Comparison of ENCODE assay signal across 14 cellular contexts in the genomic region with DNA sequence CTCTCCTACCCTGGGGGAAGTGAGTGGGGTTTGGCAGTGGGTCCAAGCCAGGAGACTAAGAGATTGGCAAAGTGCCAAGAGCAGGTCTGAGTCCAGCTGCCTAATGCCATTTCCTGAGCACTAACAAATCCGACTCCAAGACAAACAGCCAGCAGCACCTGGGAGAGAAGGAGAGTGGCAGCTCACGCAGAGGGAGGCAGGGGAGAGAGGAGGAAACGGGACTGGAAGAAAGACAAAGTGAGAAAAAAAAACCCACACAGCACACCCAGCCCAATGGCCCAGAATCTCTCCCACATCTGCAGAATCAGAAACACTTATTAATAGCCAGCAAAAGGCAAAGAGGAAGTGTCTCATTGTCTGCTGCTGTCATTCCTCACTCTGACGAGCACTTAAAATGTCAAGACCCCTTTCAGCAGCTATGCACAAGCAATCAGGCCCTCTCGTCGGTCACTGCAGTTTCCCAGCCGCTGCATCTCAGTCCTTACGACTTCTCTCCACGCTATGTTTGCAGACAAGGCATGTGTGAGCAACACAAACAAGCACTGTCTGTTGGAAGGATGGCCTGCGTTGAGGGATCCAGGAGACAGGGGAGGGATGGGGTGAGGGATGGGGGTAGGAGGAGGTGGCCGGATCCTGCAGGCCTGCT.
DNase-seq lines count a peak whose midpoint lies in the region; ATAC-seq, FAIRE-seq and TF ChIP-seq lines count a peak whose summit lies in the region.
"Had no signal": no experiment of that assay in that cellular context is flagged by ENCODE, and none has a peak within 500 bp of the region (broad histone marks: within the 10 kb centered on the region; RNA-seq: fewer than 3 reads in every experiment).

No MANE protein-coding gene starts in this region.

- H3K9me3 Mint-ChIP-seq in immature natural killer cell, result peaks cover 0 to 2% (median 0%) of the 10 kb centered on the region in 6 donors
- H3K9me3 Mint-ChIP-seq: stimulated activated naive CD8-positive, alpha-beta T cell treated with anti-CD3 and anti-CD28 coated beads, Interleukin-15, Interleukin-2, amounts not matched to agents 100 ng/mL and 50 ng/mL, for 24 hours had no signal

- no peak overlapping the region for H3K4me3 Mint-ChIP-seq in immature natural killer cell
- H3K4me3 Mint-ChIP-seq: activated CD8-positive, alpha-beta memory T cell treated with anti-CD3 and anti-CD28 coated beads, Interleukin-2, amount 10 ng/mL, durations not matched to agents 7 days and 5 days; stimulated activated naive CD8-positive, alpha-beta T cell treated with anti-CD3 and anti-CD28 coated beads, Interleukin-15, Interleukin-2, amounts not matched to agents 100 ng/mL and 50 ng/mL, for 24 hours had no signal

- ATAC-seq in K562 (no peak), right cardiac atrium (no peak), psoas muscle (no peak)
- ATAC-seq: A549; activated CD8-positive, alpha-beta memory T cell treated with anti-CD3 and anti-CD28 coated beads, Interleukin-2, amount 10 ng/mL, durations not matched to agents 7 days and 5 days; HCT116 had no signal

- peaks cover 14% of the 10 kb centered on the region for H3K27me3 ChIP-seq in cardiac muscle cell
- no peaks in the 10 kb centered on the region for H3K27me3 ChIP-seq in right atrium auricular region
- no peaks in the 10 kb centered on the region for H3K27me3 ChIP-seq in K562 (ENCODE audit: control insufficient read depth in 2 of 2, insufficient read depth in 2 of 2, low read length in 2 of 2)
- H3K27me3 ChIP-seq in right cardiac atrium (ENCODE audit: control insufficient read depth, insufficient read depth), result no peaks in the 10 kb centered on the region
- H3K27me3 ChIP-seq in esophagus muscularis mucosa, result peaks cover 0 to 17% (median 0%) of the 10 kb centered on the region in 4 donors
- peaks cover 0 to 15% (median 2%) of the 10 kb centered on the region in 3 donors for H3K27me3 ChIP-seq in psoas muscle (ENCODE audit: insufficient read depth in 3 of 3, low read length in 2 of 3)

- H3K9ac ChIP-seq in K562 (ENCODE audit: insufficient read depth in 1 of 2, low read depth in 2 of 2, low read length in 2 of 2), result no peak overlapping the region

- peaks cover 0 to 20% (median 8%) of the 10 kb centered on the region in 3 donors for H3K27me3 Mint-ChIP-seq in immature natural killer cell (ENCODE audit: low read depth in 3 of 3)

- DNase-seq in cardiac muscle cell (ENCODE audit: low read depth in 1 of 2, low spot score in 1 of 2) (peak in 1 of 2 donors; percentile 73), right atrium auricular region (ENCODE audit: low spot score) (no peak), NCI-H2227 (lab: John Stamatoyannopoulos, UW; ENCODE audit: unreplicated experiment) (peak; percentile 75), K562 (ENCODE audit: extremely low read depth in 1 of 4, low spot score in 3 of 4) (peak in 1 of 4 experiments; percentile 19), immature natural killer cell (no peak), right cardiac atrium (no peak), esophagus muscularis mucosa (ENCODE audit: extremely low spot score) (no peak), psoas muscle (no peak)
- DNase-seq: activated CD8-positive, alpha-beta memory T cell treated with anti-CD3 and anti-CD28 coated beads, Interleukin-2, amount 10 ng/mL, durations not matched to agents 7 days and 5 days; aorta had no signal

- no peak for TF ChIP-seq CTCF in cardiac muscle cell (IDR thresholded peaks at IDR 0.05; ENCODE audit: low read depth, low read length)
- no peak for TF ChIP-seq CTCF in right atrium auricular region (IDR thresholded peaks at IDR 0.05)
- TF ChIP-seq CTCF in K562 (IDR thresholded peaks at IDR 0.05 in 2 of 3, conservative IDR thresholded peaks at IDR 0.05 in 1 of 3; ENCODE audit: insufficient read depth in 2 of 3, low read depth in 1 of 3, low read length in 3 of 3), result no peak
- TF ChIP-seq CTCF in esophagus muscularis mucosa (IDR thresholded peaks at IDR 0.05), result no peak
- TF ChIP-seq CTCF in psoas muscle (IDR thresholded peaks at IDR 0.05), result no peak

- no peak overlapping the region for H3K4me2 ChIP-seq in K562 (ENCODE audit: insufficient read depth, low read length)
- H3K4me2 ChIP-seq: A549 had no signal

- H3K36me3 Mint-ChIP-seq in immature natural killer cell, result no peaks in the 10 kb centered on the region
- H3K36me3 Mint-ChIP-seq: activated CD8-positive, alpha-beta memory T cell treated with anti-CD3 and anti-CD28 coated beads, Interleukin-2, amount 10 ng/mL, durations not matched to agents 7 days and 5 days had no signal

- no peak overlapping the region for H2AFZ ChIP-seq in K562 (ENCODE audit: low read depth, low read length)

- under 1% methylated on average over 9 of the region's 11 CpGs for WGBS in K562 (ENCODE audit: insufficient coverage, low coverage, missing lambda C conversion rate)
- 16% methylated on average over 11 of the region's 11 CpGs for whole genome bisulfite sequencing in right cardiac atrium
- 42% methylated on average over 11 of the region's 11 CpGs for WGBS in esophagus muscularis mucosa
- 25 to 32% (median 27%) methylated on average over 11 of the region's 11 CpGs for WGBS in psoas muscle, 3 donors

- BruUV-seq in K562 (replicated peaks; lab: Mats Ljungman, UMichigan), result no TSS peak

- no peak overlapping the region for H3K27ac Mint-ChIP-seq in immature natural killer cell
- H3K27ac Mint-ChIP-seq: activated CD8-positive, alpha-beta memory T cell treated with anti-CD3 and anti-CD28 coated beads, Interleukin-2, amount 10 ng/mL, durations not matched to agents 7 days and 5 days; stimulated activated naive CD8-positive, alpha-beta T cell treated with anti-CD3 and anti-CD28 coated beads, Interleukin-15, Interleukin-2, amounts not matched to agents 100 ng/mL and 50 ng/mL, for 24 hours had no signal

- intact Hi-C loops in K562 (cut with micrococcal nuclease), result no loop called here
- intact Hi-C loops in right cardiac atrium (cut with DNase I), result no loop called here
- intact Hi-C loops in esophagus muscularis mucosa (cut with DNase I), result no loop called here
- intact Hi-C loops in psoas muscle (cut with DNase I), result no loop called here

- no peaks in the 10 kb centered on the region for H3K36me3 ChIP-seq in cardiac muscle cell
- H3K36me3 ChIP-seq in right atrium auricular region, result no peaks in the 10 kb centered on the region
- no peaks in the 10 kb centered on the region for H3K36me3 ChIP-seq in K562 (ENCODE audit: control insufficient read depth, insufficient read depth, low read length)
- no peaks in the 10 kb centered on the region for H3K36me3 ChIP-seq in esophagus muscularis mucosa
- no peaks in the 10 kb centered on the region for H3K36me3 ChIP-seq in psoas muscle (ENCODE audit: insufficient read depth in 1 of 2, low read depth in 1 of 2)

- CTCF ChIA-PET in K562 (lab: Yijun Ruan, JAX; ENCODE audit: low intra/inter-chr PET ratio), result interaction anchor here (0.5 kb wide), 1 partner anchor 565 kb away, joined by 3 read pairs; no protein-coding TSS in a partner anchor

- TF ChIP-seq POLR2A in K562 (conservative IDR thresholded peaks at IDR 0.05) (no peak), esophagus muscularis mucosa (IDR thresholded peaks at IDR 0.05; ENCODE audit: low read depth) (no peak)

- TF ChIP-seq EP300 in K562 (IDR thresholded peaks at IDR 0.05; ENCODE audit: low read length) (no peak), esophagus muscularis mucosa (IDR thresholded peaks at IDR 0.05) (no peak)

- no peak for TF ChIP-seq RAD21 in K562 (CRISPR knock-in tag; conservative IDR thresholded peaks at IDR 0.05 in 1 of 2, IDR thresholded peaks at IDR 0.05 in 1 of 2)

- H3K79me2 ChIP-seq in K562 (ENCODE audit: control insufficient read depth, insufficient read depth, low read length), result no peaks in the 10 kb centered on the region

- no peaks in the 10 kb centered on the region for H3K9me1 ChIP-seq in K562 (ENCODE audit: control insufficient read depth, insufficient read depth, low read length)

- peaks cover 1 to 10% of the 10 kb centered on the region in 2 donors for H3K4me1 Mint-ChIP-seq in immature natural killer cell
- H3K4me1 Mint-ChIP-seq: activated CD8-positive, alpha-beta memory T cell treated with anti-CD3 and anti-CD28 coated beads, Interleukin-2, amount 10 ng/mL, durations not matched to agents 7 days and 5 days had no signal

- H3K27ac ChIP-seq in cardiac muscle cell (peak overlapping the region; percentile 11), right atrium auricular region (no peak overlapping the region), K562 (ENCODE audit: extremely low read depth, low read depth, low read length) (no peak overlapping the region), right cardiac atrium (ENCODE audit: low read length) (no peak overlapping the region), esophagus muscularis mucosa (replicated peaks in 1 of 4) (no peak overlapping the region), psoas muscle (no peak overlapping the region)
- H3K27ac ChIP-seq: A549 had no signal

- FAIRE-seq in K562 (lab: Jason Lieb, UNC), result no peak
- FAIRE-seq: A549, endometrium had no signal

- no peaks in the 10 kb centered on the region for H4K20me1 ChIP-seq in K562 (replicated peaks; ENCODE audit: control insufficient read depth, insufficient read depth, low read length)

- H3K9me3 ChIP-seq in cardiac muscle cell (ENCODE audit: low read depth) (no peaks in the 10 kb centered on the region), right atrium auricular region (no peaks in the 10 kb centered on the region), K562 (replicated peaks; ENCODE audit: control insufficient read depth, insufficient read depth, low read depth, low read length) (no peaks in the 10 kb centered on the region), right cardiac atrium (ENCODE audit: control insufficient read depth, low read length) (no peaks in the 10 kb centered on the region), esophagus muscularis mucosa (no peaks in the 10 kb centered on the region), psoas muscle (no peaks in the 10 kb centered on the region)
- H3K9me3 ChIP-seq: A549 had no signal

- in situ Hi-C loops in K562 (cut with MboI), result loop anchor here (25.0 kb wide), 1 partner anchor 725 kb away; no protein-coding TSS in a partner anchor

- no peak overlapping the region for H3K4me3 ChIP-seq in cardiac muscle cell
- H3K4me3 ChIP-seq in right atrium auricular region, result no peak overlapping the region
- no peak overlapping the region for H3K4me3 ChIP-seq in K562
- H3K4me3 ChIP-seq in right cardiac atrium (ENCODE audit: low read length), result no peak overlapping the region
- no peak overlapping the region for H3K4me3 ChIP-seq in esophagus muscularis mucosa
- H3K4me3 ChIP-seq in psoas muscle, result no peak overlapping the region
- H3K4me3 ChIP-seq: A549 had no signal

- H3K4me1 ChIP-seq in cardiac muscle cell (ENCODE audit: low read depth) (peaks cover 21% of the 10 kb centered on the region), right atrium auricular region (no peaks in the 10 kb centered on the region), K562 (replicated peaks in 1 of 2; ENCODE audit: control insufficient read depth in 2 of 2, insufficient read depth in 2 of 2, low read length in 2 of 2) (no peaks in the 10 kb centered on the region), right cardiac atrium (ENCODE audit: control insufficient read depth, insufficient read depth, low read length) (no peaks in the 10 kb centered on the region), esophagus muscularis mucosa (peaks cover 0 to 9% (median 6%) of the 10 kb centered on the region in 4 donors), psoas muscle (no peaks in the 10 kb centered on the region)
- H3K4me1 ChIP-seq: A549 had no signal

- POLR2A ChIA-PET in K562 (lab: Yijun Ruan, JAX), result no interaction called here

TF ChIP-seq in K562, 482 proteins besides CTCF, POLR2A, EP300 and RAD21 (continues in another document):
- TF ChIP-seq ZNF76 (CRISPR knock-in tag; IDR thresholded peaks at IDR 0.05; ENCODE audit: borderline replicate concordance), result no peak
